In genomic region chr2:46909153-46909552, GRCh38 we compare ENCODE assay signal across 1 cellular context.
TF ChIP-seq lines count a peak whose summit lies in the region.

No MANE protein-coding gene starts in this region.

TF ChIP-seq in HepG2, 621 proteins besides CTCF, POLR2A, EP300 and RAD21:
- TF ChIP-seq HINFP (CRISPR knock-in tag; IDR thresholded peaks at IDR 0.05; ENCODE audit: low read depth): no peak
